ENCODE assay signal across 1 cellular context in the genomic region with DNA sequence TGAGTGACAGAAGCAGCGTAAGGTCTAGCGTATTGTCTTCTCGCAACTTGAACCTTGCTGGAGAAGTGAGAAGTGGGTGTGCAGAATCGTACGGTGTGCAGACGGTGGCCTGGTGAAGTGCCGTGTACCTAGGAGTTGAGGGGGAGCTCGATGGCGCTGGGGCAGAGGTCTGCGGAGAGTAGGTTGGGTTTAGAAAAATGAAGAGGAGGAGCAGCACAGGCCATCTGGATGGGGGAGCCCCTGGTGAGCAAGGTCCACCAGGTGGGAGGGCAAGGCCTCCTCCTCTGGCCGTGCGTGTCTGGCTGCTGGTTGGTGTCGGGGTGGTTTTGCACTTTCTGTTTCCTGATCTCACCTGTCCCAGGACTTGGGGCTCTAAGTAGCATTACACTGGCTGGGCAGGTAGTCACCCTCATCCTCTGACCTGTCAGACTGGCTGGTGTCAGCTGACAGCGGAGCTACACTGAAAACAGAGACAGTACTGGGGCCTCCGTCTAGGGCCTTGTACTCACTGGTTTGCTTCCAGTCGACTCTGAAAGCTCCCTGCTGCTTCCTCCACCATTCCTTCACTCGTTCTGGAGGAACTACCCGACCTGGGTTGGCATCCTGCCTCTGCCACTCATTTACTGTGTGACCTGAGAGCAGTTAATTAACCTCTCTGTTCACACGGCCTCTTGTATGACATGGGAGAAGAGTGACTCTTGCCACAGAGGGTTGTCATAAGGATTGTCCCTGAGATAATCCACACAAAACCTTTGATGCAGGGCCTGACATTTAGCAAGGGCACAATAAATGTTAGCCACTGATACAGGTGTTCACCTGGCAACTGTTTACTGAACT.
TF ChIP-seq lines count a peak whose summit lies in the region.

No MANE protein-coding gene starts in this region.

TF ChIP-seq in IMR-90, 13 proteins besides CTCF, POLR2A, EP300 and RAD21:
- TF ChIP-seq, protein P1, sequence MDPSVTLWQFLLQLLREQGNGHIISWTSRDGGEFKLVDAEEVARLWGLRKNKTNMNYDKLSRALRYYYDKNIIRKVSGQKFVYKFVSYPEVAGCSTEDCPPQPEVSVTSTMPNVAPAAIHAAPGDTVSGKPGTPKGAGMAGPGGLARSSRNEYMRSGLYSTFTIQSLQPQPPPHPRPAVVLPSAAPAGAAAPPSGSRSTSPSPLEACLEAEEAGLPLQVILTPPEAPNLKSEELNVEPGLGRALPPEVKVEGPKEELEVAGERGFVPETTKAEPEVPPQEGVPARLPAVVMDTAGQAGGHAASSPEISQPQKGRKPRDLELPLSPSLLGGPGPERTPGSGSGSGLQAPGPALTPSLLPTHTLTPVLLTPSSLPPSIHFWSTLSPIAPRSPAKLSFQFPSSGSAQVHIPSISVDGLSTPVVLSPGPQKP (IDR thresholded peaks at IDR 0.05; ENCODE audit: borderline replicate concordance, low read depth, low read length) = no peak
- no peak for TF ChIP-seq RFX5 (IDR thresholded peaks at IDR 0.05; ENCODE audit: low read depth, low read length)
- no peak for TF ChIP-seq NFE2L2 (IDR thresholded peaks at IDR 0.05; ENCODE audit: low read depth, low read length)
- no peak for TF ChIP-seq MAZ (IDR thresholded peaks at IDR 0.05; ENCODE audit: borderline replicate concordance, low read depth, low read length)
- TF ChIP-seq MXI1 (IDR thresholded peaks at IDR 0.05; ENCODE audit: borderline replicate concordance, low read depth, low read length) = no peak
- TF ChIP-seq CEBPB (IDR thresholded peaks at IDR 0.05; ENCODE audit: low read depth, low read length) = no peak
- no peak for TF ChIP-seq FOS (IDR thresholded peaks at IDR 0.05; ENCODE audit: low read depth, low read length)
- TF ChIP-seq BHLHE40 (IDR thresholded peaks at IDR 0.05; ENCODE audit: low read depth, low read length) = no peak
- TF ChIP-seq RCOR1 (IDR thresholded peaks at IDR 0.05; ENCODE audit: insufficient replicate concordance, low read length) = no peak
- TF ChIP-seq, protein P2, sequence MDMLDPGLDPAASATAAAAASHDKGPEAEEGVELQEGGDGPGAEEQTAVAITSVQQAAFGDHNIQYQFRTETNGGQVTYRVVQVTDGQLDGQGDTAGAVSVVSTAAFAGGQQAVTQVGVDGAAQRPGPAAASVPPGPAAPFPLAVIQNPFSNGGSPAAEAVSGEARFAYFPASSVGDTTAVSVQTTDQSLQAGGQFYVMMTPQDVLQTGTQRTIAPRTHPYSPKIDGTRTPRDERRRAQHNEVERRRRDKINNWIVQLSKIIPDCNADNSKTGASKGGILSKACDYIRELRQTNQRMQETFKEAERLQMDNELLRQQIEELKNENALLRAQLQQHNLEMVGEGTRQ (IDR thresholded peaks at IDR 0.05; ENCODE audit: low read depth, low read length) = no peak
- no peak for TF ChIP-seq CHD1 (IDR thresholded peaks at IDR 0.05; ENCODE audit: low read depth, low read length)
- no peak for TF ChIP-seq SMC3 (IDR thresholded peaks at IDR 0.05; ENCODE audit: low read depth, low read length)
- TF ChIP-seq MAFK (IDR thresholded peaks at IDR 0.05; ENCODE audit: low read depth, low read length) = no peak
TF ChIP-seq in IMR-90: peak in this region for 0.
